23 cellular contexts compared by ENCODE assay signal in the genomic region with DNA sequence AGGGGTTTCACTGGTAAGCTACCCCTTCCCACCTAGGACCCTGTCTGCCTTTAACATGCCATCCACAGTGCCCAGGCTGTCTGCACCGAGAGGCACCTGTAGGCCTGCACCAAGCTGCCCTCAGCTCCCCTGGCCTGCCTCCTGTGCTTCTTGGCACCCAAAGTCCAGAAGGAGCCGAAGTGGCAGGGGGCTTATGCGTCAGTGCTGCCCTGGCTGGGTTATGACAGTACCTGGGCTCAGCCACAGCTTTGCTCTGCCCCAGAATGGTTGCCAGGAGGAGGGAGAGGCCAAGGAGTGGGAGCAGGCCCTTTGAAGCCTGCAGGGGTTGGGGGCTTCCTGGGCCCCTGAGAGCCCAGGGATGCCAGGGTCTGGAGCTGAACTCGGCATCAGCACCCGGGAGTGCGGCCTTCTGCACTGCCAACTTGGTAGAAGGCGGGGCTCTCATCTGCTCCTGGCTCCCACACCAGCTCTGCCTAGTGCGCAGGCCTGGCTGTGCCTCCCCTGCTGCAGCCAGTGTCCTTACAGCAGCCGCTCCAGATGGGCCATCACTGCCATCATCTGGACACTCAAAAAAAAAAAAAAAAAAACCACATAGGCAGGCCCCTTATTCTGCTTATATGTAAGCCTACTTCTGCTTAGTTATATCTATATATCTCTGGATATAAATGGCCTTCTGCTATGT.
DNase-seq lines count a peak whose midpoint lies in the region; ATAC-seq, FAIRE-seq and TF ChIP-seq lines count a peak whose summit lies in the region.
"Had no signal": no experiment of that assay in that cellular context is flagged by ENCODE, and none has a peak within 500 bp of the region (broad histone marks: within the 10 kb centered on the region; RNA-seq: fewer than 3 reads in every experiment).

No MANE protein-coding gene starts in this region.

- no peak overlapping the region for H3K14ac ChIP-seq in H9 (ENCODE audit: insufficient read depth, low read length)

- H3K27ac ChIP-seq in H9 (ENCODE audit: insufficient read length, low read depth, low read length) (no peak overlapping the region), lower lobe of right lung (no peak overlapping the region)
- H3K27ac ChIP-seq: coronary artery, Peyer's patch, right atrium auricular region, tibial nerve had no signal

- H3K79me2 ChIP-seq in H9 (ENCODE audit: insufficient read depth, low read length), result no peaks in the 10 kb centered on the region

- no peak overlapping the region for H3K23ac ChIP-seq in H9 (ENCODE audit: insufficient read length, low read depth, low read length)

- no peak overlapping the region for H2BK120ac ChIP-seq in H9 (ENCODE audit: low read depth, low read length, poor library complexity, severe bottlenecking)

- ATAC-seq in WTC11, result peak; percentile 88
- peak; percentile 24 to 50 for ATAC-seq in lower lobe of right lung
- ATAC-seq: activated CD4-positive, alpha-beta T cell treated with anti-CD3 and anti-CD28 coated beads for 36 hours; activated CD8-positive, alpha-beta memory T cell treated with anti-CD3 and anti-CD28 coated beads, Interleukin-2, amount 10 ng/mL, durations not matched to agents 7 days and 5 days; CD8-positive, alpha-beta T cell; stimulated activated memory B cell treated with anti-CD40 and anti-IgM and Interleukin-4, amounts not matched to agents 10 μg/mL and 1 μg/mL and 100 μg/mL, for 72 hours had no signal

- H3K56ac ChIP-seq in H9 (ENCODE audit: insufficient read length, low read depth, low read length), result no peak overlapping the region

- H2BK12ac ChIP-seq in H9 (ENCODE audit: insufficient read length, low read depth, low read length), result no peak overlapping the region

- H2BK20ac ChIP-seq in H9 (ENCODE audit: low read depth, low read length, poor library complexity, severe bottlenecking), result no peak overlapping the region

- no peak overlapping the region for H4K91ac ChIP-seq in H9 (ENCODE audit: insufficient read length, low read depth, low read length)

- in situ Hi-C loops in HAP-1 (cut with MboI; ENCODE audit: low sequenced_read_pairs), result no loop called here

- H3K27me3 Mint-ChIP-seq in H9 (ENCODE audit: low read depth) (no peaks in the 10 kb centered on the region), WTC11 (ENCODE audit: low read depth) (no peaks in the 10 kb centered on the region), MCF 10A (ENCODE audit: insufficient read depth, unreplicated experiment) (no peaks in the 10 kb centered on the region)
- H3K27me3 Mint-ChIP-seq: activated CD4-positive, alpha-beta T cell treated with anti-CD3 and anti-CD28 coated beads for 36 hours; activated CD8-positive, alpha-beta memory T cell treated with anti-CD3 and anti-CD28 coated beads, Interleukin-2, amount 10 ng/mL, durations not matched to agents 7 days and 5 days; activated naive CD8-positive, alpha-beta T cell treated with anti-CD3 and anti-CD28 coated beads, Interleukin-2, amount 10 ng/mL, durations not matched to agents 7 days and 5 days; stimulated activated memory B cell treated with anti-CD40 and anti-IgM and Interleukin-4, amounts not matched to agents 10 μg/mL and 1 μg/mL and 100 μg/mL, for 72 hours had no signal

- no peaks in the 10 kb centered on the region for H3K27me3 ChIP-seq in H9 (ENCODE audit: insufficient read depth, low read length)
- no peaks in the 10 kb centered on the region for H3K27me3 ChIP-seq in lower lobe of right lung (ENCODE audit: low read depth)
- H3K27me3 ChIP-seq in HAP-1 (ENCODE audit: low read depth), result no peaks in the 10 kb centered on the region
- H3K27me3 ChIP-seq: Peyer's patch, right atrium auricular region, tibial nerve had no signal

- H3K18ac ChIP-seq in H9 (ENCODE audit: insufficient read length, low read depth, low read length), result no peak overlapping the region

- CTCF ChIA-PET in WTC11 (lab: Charles Lee), result interaction anchor here (0.6 to 1.2 kb wide), 7 partner anchors 29 to 536 kb away, joined by 3 to 4 read pairs (median 3); no protein-coding TSS in a partner anchor
- CTCF ChIA-PET in MCF 10A (lab: Yijun Ruan, JAX), result interaction anchor here (0.6 to 1.2 kb wide), 5 partner anchors 12 to 83 kb away, joined by 3 to 4 read pairs (median 4); no protein-coding TSS in a partner anchor

- no peak overlapping the region for H2BK5ac ChIP-seq in H9 (ENCODE audit: insufficient read length, low read length)

- no peak overlapping the region for H3K27ac Mint-ChIP-seq in H9
- no peak overlapping the region for H3K27ac Mint-ChIP-seq in WTC11
- H3K27ac Mint-ChIP-seq in MCF 10A (ENCODE audit: low read depth, unreplicated experiment), result no peak overlapping the region
- H3K27ac Mint-ChIP-seq: activated CD4-positive, alpha-beta T cell treated with anti-CD3 and anti-CD28 coated beads for 36 hours; activated CD8-positive, alpha-beta memory T cell treated with anti-CD3 and anti-CD28 coated beads, Interleukin-2, amount 10 ng/mL, durations not matched to agents 7 days and 5 days; activated naive CD8-positive, alpha-beta T cell treated with anti-CD3 and anti-CD28 coated beads, Interleukin-2, amount 10 ng/mL, durations not matched to agents 7 days and 5 days; brain; CD8-positive, alpha-beta T cell; stimulated activated memory B cell treated with anti-CD40 and anti-IgM and Interleukin-4, amounts not matched to agents 10 μg/mL and 1 μg/mL and 100 μg/mL, for 72 hours had no signal

- no CpG with 5 or more reads among the region's 9 CpGs for WGBS in H9 (ENCODE audit: extremely low coverage, insufficient read length, low lambda C conversion rate)

- H3K4me1 Mint-ChIP-seq in H9 (peaks cover 3 to 13% of the 10 kb centered on the region in 2 experiments; a peak in 2 of 4 replicates), WTC11 (peaks cover 22% of the 10 kb centered on the region), MCF 10A (ENCODE audit: insufficient read depth, unreplicated experiment) (no peaks in the 10 kb centered on the region)
- H3K4me1 Mint-ChIP-seq: activated CD4-positive, alpha-beta T cell treated with anti-CD3 and anti-CD28 coated beads for 36 hours; activated CD8-positive, alpha-beta memory T cell treated with anti-CD3 and anti-CD28 coated beads, Interleukin-2, amount 10 ng/mL, durations not matched to agents 7 days and 5 days; activated naive CD8-positive, alpha-beta T cell treated with anti-CD3 and anti-CD28 coated beads, Interleukin-2, amount 10 ng/mL, durations not matched to agents 7 days and 5 days; brain; stimulated activated memory B cell treated with anti-CD40 and anti-IgM and Interleukin-4, amounts not matched to agents 10 μg/mL and 1 μg/mL and 100 μg/mL, for 72 hours had no signal

- no peak overlapping the region for H3K4ac ChIP-seq in H9 (ENCODE audit: low read depth, low read length)

- intact Hi-C loops in lower lobe of right lung (cut with DNase I), result no loop called here
- intact Hi-C loops in MCF 10A (cut with micrococcal nuclease), result no loop called here

- no peak overlapping the region for H3K9ac ChIP-seq in H9 (ENCODE audit: extremely low read depth, insufficient read length, low read length)

- H4K5ac ChIP-seq in H9 (ENCODE audit: insufficient read length, low read depth, low read length), result no peak overlapping the region

- H4K8ac ChIP-seq in H9 (replicated peaks; ENCODE audit: insufficient read length, low read depth, low read length), result no peak overlapping the region

- H3K23me2 ChIP-seq in H9 (ENCODE audit: insufficient read length, low read depth, low read length, poor library complexity, severe bottlenecking), result no peaks in the 10 kb centered on the region

- H3K4me3 ChIP-seq in lower lobe of right lung, result no peak overlapping the region
- no peak overlapping the region for H3K4me3 ChIP-seq in HAP-1
- H3K4me3 ChIP-seq: coronary artery, Peyer's patch, right atrium auricular region, tibial nerve had no signal

- H3K9me3 Mint-ChIP-seq in H9 (peaks cover 9 to 14% of the 10 kb centered on the region in 2 experiments; a peak in 4 of 5 replicates), WTC11 (peaks cover 40% of the 10 kb centered on the region), MCF 10A (ENCODE audit: unreplicated experiment) (no peaks in the 10 kb centered on the region)
- H3K9me3 Mint-ChIP-seq: activated naive CD8-positive, alpha-beta T cell treated with anti-CD3 and anti-CD28 coated beads, Interleukin-2, amount 10 ng/mL, durations not matched to agents 7 days and 5 days had no signal

- no peaks in the 10 kb centered on the region for H3K4me1 ChIP-seq in H9 (ENCODE audit: insufficient read depth, low read length)
- H3K4me1 ChIP-seq in lower lobe of right lung, result no peaks in the 10 kb centered on the region
- H3K4me1 ChIP-seq in HAP-1, result no peaks in the 10 kb centered on the region
- H3K4me1 ChIP-seq: Peyer's patch, right atrium auricular region, tibial nerve had no signal

- H3K79me1 ChIP-seq in H9 (ENCODE audit: insufficient read depth, low read depth, low read length, poor library complexity, severe bottlenecking), result no peaks in the 10 kb centered on the region

- H3T11ph ChIP-seq in H9 (ENCODE audit: low read length), result no peak overlapping the region

- peaks cover 5% of the 10 kb centered on the region for H3K9me3 ChIP-seq in H9 (ENCODE audit: control insufficient read depth, low read depth, low read length)
- no peaks in the 10 kb centered on the region for H3K9me3 ChIP-seq in lower lobe of right lung
- H3K9me3 ChIP-seq in HAP-1, result no peaks in the 10 kb centered on the region
- H3K9me3 ChIP-seq: Peyer's patch had no signal

- POLR2A ChIA-PET in WTC11 (lab: Charles Lee), result interaction anchor here (0.7 kb wide), 1 partner anchor 149 kb away, joined by 5 read pairs; no protein-coding TSS in a partner anchor
- POLR2A ChIA-PET in MCF 10A (lab: Yijun Ruan, JAX), result no interaction called here

- H2BK15ac ChIP-seq in H9 (ENCODE audit: low read depth, low read length), result no peak overlapping the region

- TF ChIP-seq CTCF in H9 (conservative IDR thresholded peaks at IDR 0.05) (0 out of 3 replicates have a peak, but pooled peaks have one; percentile 14), WTC11 (IDR thresholded peaks at IDR 0.05) (no peak), lower lobe of right lung (IDR thresholded peaks at IDR 0.05) (no peak), MCF 10A (IDR thresholded peaks at IDR 0.05; ENCODE audit: unreplicated experiment) (no peak)

- no peak overlapping the region for H3K4me2 ChIP-seq in H9 (ENCODE audit: insufficient read depth, insufficient read length, low read length)

- H2AFZ ChIP-seq in H9 (ENCODE audit: low read length), result no peak overlapping the region

- no peak overlapping the region for H2AK5ac ChIP-seq in H9 (ENCODE audit: insufficient read length, low read length)

- no peaks in the 10 kb centered on the region for H3K36me3 ChIP-seq in lower lobe of right lung
- H3K36me3 ChIP-seq in HAP-1 (replicated peaks), result no peaks in the 10 kb centered on the region
- H3K36me3 ChIP-seq: Peyer's patch, right atrium auricular region, tibial nerve had no signal

- BruUV-seq in MCF 10A (replicated peaks; lab: Mats Ljungman, UMichigan), result no TSS peak

- H3K36me3 Mint-ChIP-seq in H9 (ENCODE audit: insufficient read depth in 1 of 3, low read depth in 3 of 3) (peaks cover 0 to 6% (median 4%) of the 10 kb centered on the region in 3 experiments; a peak in 3 of 7 replicates), WTC11 (peaks cover 29% of the 10 kb centered on the region), MCF 10A (ENCODE audit: insufficient read depth, unreplicated experiment) (no peaks in the 10 kb centered on the region)
- H3K36me3 Mint-ChIP-seq: activated CD8-positive, alpha-beta memory T cell treated with anti-CD3 and anti-CD28 coated beads, Interleukin-2, amount 10 ng/mL, durations not matched to agents 7 days and 5 days; activated naive CD8-positive, alpha-beta T cell treated with anti-CD3 and anti-CD28 coated beads, Interleukin-2, amount 10 ng/mL, durations not matched to agents 7 days and 5 days; brain; CD8-positive, alpha-beta T cell; stimulated activated memory B cell treated with anti-CD40 and anti-IgM and Interleukin-4, amounts not matched to agents 10 μg/mL and 1 μg/mL and 100 μg/mL, for 72 hours had no signal

- DNase-seq in Ammon's horn (ENCODE audit: low spot score) (peak; percentile 5), H9 (peak; percentile 66), WTC11 (ENCODE audit: low spot score) (peak; percentile 22), lower lobe of right lung (no peak), MCF 10A (ENCODE audit: unreplicated experiment) (no peak), NCI-H1105 (lab: John Stamatoyannopoulos, UW) (no peak), HAP-1 (ENCODE audit: low spot score in 2 of 2) (no peak), frontal cortex (ENCODE audit: low spot score in 2 of 2) (no peak)
- DNase-seq: activated CD4-positive, alpha-beta T cell treated with anti-CD3 and anti-CD28 coated beads for 36 hours; activated CD8-positive, alpha-beta memory T cell treated with anti-CD3 and anti-CD28 coated beads, Interleukin-2, amount 10 ng/mL, durations not matched to agents 7 days and 5 days; activated naive CD8-positive, alpha-beta T cell treated with anti-CD3 and anti-CD28 coated beads, Interleukin-2, amount 10 ng/mL, durations not matched to agents 7 days and 5 days; CD8-positive, alpha-beta T cell; DND-41; IMR-90; MM.1S; NCI-H1930; NK-92 treated with Interleukin-12 subunit alpha and Interleukin-12 subunit beta, amount 100 ng/mL, for 24 hours; Peyer's patch had no signal

- H3K4me3 Mint-ChIP-seq in H9, result no peak overlapping the region
- H3K4me3 Mint-ChIP-seq in WTC11, result no peak overlapping the region
- H3K4me3 Mint-ChIP-seq in MCF 10A (ENCODE audit: unreplicated experiment), result no peak overlapping the region
- H3K4me3 Mint-ChIP-seq: activated CD4-positive, alpha-beta T cell treated with anti-CD3 and anti-CD28 coated beads for 36 hours; activated CD8-positive, alpha-beta memory T cell treated with anti-CD3 and anti-CD28 coated beads, Interleukin-2, amount 10 ng/mL, durations not matched to agents 7 days and 5 days; activated naive CD8-positive, alpha-beta T cell treated with anti-CD3 and anti-CD28 coated beads, Interleukin-2, amount 10 ng/mL, durations not matched to agents 7 days and 5 days; brain; CD8-positive, alpha-beta T cell; stimulated activated memory B cell treated with anti-CD40 and anti-IgM and Interleukin-4, amounts not matched to agents 10 μg/mL and 1 μg/mL and 100 μg/mL, for 72 hours had no signal

- H4K20me1 ChIP-seq in H9 (ENCODE audit: control insufficient read depth, insufficient read depth, insufficient read length), result no peaks in the 10 kb centered on the region

- FAIRE-seq in frontal cortex (lab: Jason Lieb, UNC), result no peak

Comparison
In these comparisons a context has a peak if more than half of its experiments do, and no peak if none do; other contexts are left out.
1. DNase-seq: peak in Ammon's horn (single experiment), H9 (single experiment) and WTC11 (single experiment); none in lower lobe of right lung (single experiment), MCF 10A (single experiment), NCI-H1105 (single experiment), HAP-1 (0 of 2) and frontal cortex (0 of 2).